In the genomic region with DNA sequence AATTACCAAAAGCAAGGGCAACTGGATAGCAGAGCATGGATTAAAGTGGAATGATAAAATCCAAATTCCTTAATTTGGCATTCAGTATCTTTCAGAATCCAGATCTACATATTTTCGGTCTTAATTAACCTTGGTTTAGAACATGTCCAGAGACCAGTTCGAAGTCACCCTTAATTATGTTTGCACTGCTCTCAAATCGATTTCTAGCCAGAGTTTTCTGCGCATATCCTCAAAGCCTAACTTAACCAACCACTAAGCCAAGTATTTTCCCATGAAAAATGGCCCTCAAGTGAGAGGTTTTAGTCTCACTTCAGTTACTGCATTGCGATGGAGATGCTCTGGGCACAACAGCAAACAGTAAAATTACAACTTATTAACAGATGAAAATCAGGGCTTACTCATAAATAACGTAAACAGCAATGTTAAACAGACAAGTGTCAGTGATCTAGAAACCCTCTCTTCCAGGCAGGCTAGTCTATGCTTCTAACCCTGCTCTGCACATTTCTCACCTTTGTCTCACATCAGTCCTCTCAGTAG, we compare ENCODE assay signal across 10 cellular contexts. TPM values are rescaled to one million over a fixed set of nuclear protein-coding genes. Genes with fewer than 3 reads are reported as not detected.
DNase-seq lines count a peak whose midpoint lies in the region; ATAC-seq and TF ChIP-seq lines count a peak whose summit lies in the region.
"Had no signal": no experiment of that assay in that cellular context is flagged by ENCODE, and none has a peak within 500 bp of the region (broad histone marks: within the 10 kb centered on the region; RNA-seq: fewer than 3 reads in every experiment).

No MANE protein-coding gene starts in this region.

- ATAC-seq in PC-3, result no peak
- no peak for ATAC-seq in HG03565 (IDR thresholded peaks at IDR 0.05; ENCODE audit: unreplicated experiment)

- CTCF ChIA-PET in PC-3 (lab: Charles Lee), result no interaction called here
- CTCF ChIA-PET in GM10248 (lab: Yijun Ruan, JAX), result interaction anchor here (0.6 to 1.4 kb wide), 7 partner anchors 8 to 163 kb away, joined by 3 to 5 read pairs (median 3); no protein-coding TSS in a partner anchor

- H3K36me3 ChIP-seq in PC-3 (ENCODE audit: low read depth, low read length), result no peaks in the 10 kb centered on the region

- peaks cover 62% of the 10 kb centered on the region for H3K4me1 Mint-ChIP-seq in osteocyte (ENCODE audit: unreplicated experiment)

- no peaks in the 10 kb centered on the region for H3K27me3 Mint-ChIP-seq in osteocyte (ENCODE audit: unreplicated experiment)

- H3K4me3 Mint-ChIP-seq in osteocyte (ENCODE audit: unreplicated experiment), result peak overlapping the region; percentile 52

- H3K4me2 ChIP-seq in PC-3 (ENCODE audit: low read length), result peak overlapping the region; percentile 92

- H3K27ac Mint-ChIP-seq in osteocyte (ENCODE audit: unreplicated experiment), result peak overlapping the region; percentile 75

- peaks cover 4% of the 10 kb centered on the region for H3K36me3 Mint-ChIP-seq in osteocyte (ENCODE audit: unreplicated experiment)

- TF ChIP-seq CTCF in PC-3 (conservative IDR thresholded peaks at IDR 0.05; ENCODE audit: low read depth, low read length) (no peak), epithelial cell of proximal tubule (conservative IDR thresholded peaks at IDR 0.05; ENCODE audit: low read depth, low read length) (no peak), osteocyte (IDR thresholded peaks at IDR 0.05) (no peak), GM10248 (IDR thresholded peaks at IDR 0.05; ENCODE audit: control extremely low read depth, extremely low read depth, low read depth, missing control alignments) (no peak)

- no peaks in the 10 kb centered on the region for H3K9me3 Mint-ChIP-seq in osteocyte (ENCODE audit: unreplicated experiment)

- H3K4me1 ChIP-seq in PC-3 (ENCODE audit: insufficient read depth, low read length), result peaks cover 40% of the 10 kb centered on the region

- no peaks in the 10 kb centered on the region for H3K27me3 ChIP-seq in PC-3 (ENCODE audit: low read length)

- peaks cover 95% of the 10 kb centered on the region for H3K79me2 ChIP-seq in PC-3 (ENCODE audit: low read length)

- BruUV-seq in PC-3 (replicated peaks; lab: Mats Ljungman, UMichigan), result no TSS peak

- DNase-seq in DMS79 (lab: John Stamatoyannopoulos, UW) (peak; percentile 84), PC-3 (peak; percentile 20), epithelial cell of proximal tubule (ENCODE audit: low read depth) (peak; percentile 64), osteocyte (ENCODE audit: extremely low spot score, unreplicated experiment) (no peak), NCI-H748 treated with DMSO at 0.1 percent for 48 hours (lab: John Stamatoyannopoulos, UW) (no peak), DMS53 (lab: John Stamatoyannopoulos, UW) (no peak), GM10248 (ENCODE audit: extremely low spot score) (no peak)
- DNase-seq: retina had no signal

- intact Hi-C loops in PC-3 (cut with micrococcal nuclease), result loop anchor here (5.0 kb wide), 1 partner anchor 273 kb away; no protein-coding TSS in a partner anchor

- H3K27ac ChIP-seq in PC-3 (ENCODE audit: low read length), result no peak overlapping the region
- H3K27ac ChIP-seq: RWPE1 had no signal

- H3K9me2 ChIP-seq in PC-3 (replicated peaks; ENCODE audit: low read length), result no peaks in the 10 kb centered on the region

- POLR2A ChIA-PET in PC-3 (lab: Charles Lee; ENCODE audit: unreplicated experiment) (no interaction called here), GM10248 (lab: Yijun Ruan, JAX) (no interaction called here)

- peak overlapping the region; percentile 43 for H3K4me3 ChIP-seq in PC-3 (ENCODE audit: low read length)
- peak overlapping the region; percentile 38 for H3K4me3 ChIP-seq in epithelial cell of proximal tubule (ENCODE audit: low read depth, low read length)

- H3F3A ChIP-seq in PC-3 (ENCODE audit: low read length, unreplicated experiment), result peaks cover 1% of the 10 kb centered on the region

- H4K20me1 ChIP-seq in PC-3 (ENCODE audit: low read length), result peaks cover 71% of the 10 kb centered on the region

- no peaks in the 10 kb centered on the region for H3K9me3 ChIP-seq in PC-3 (ENCODE audit: low read length)

- H2AFZ ChIP-seq in PC-3 (ENCODE audit: low read length), result no peak overlapping the region

- no peak overlapping the region for H3K9ac ChIP-seq in PC-3 (ENCODE audit: low read length)

RNA-seq across cellular contexts. Expression of a gene that starts 4.5 kb away (rescaled TPM):
- total RNA-seq in PC-3 (2014; rRNA removed) (150 and 170 TPM in 2 replicates), epithelial cell of proximal tubule (322 and 384 TPM in 2 replicates), osteocyte (532 and 603 TPM in 2 replicates)

Comparison
In these comparisons a context has a peak if more than half of its experiments do, and no peak if none do; other contexts are left out.
1. DNase-seq: peak in DMS79 (single experiment), PC-3 (single experiment) and epithelial cell of proximal tubule (single experiment); none in osteocyte (single experiment), NCI-H748 treated with DMSO at 0.1 percent for 48 hours (single experiment), DMS53 (single experiment) and GM10248 (single experiment).